In the genomic region with DNA sequence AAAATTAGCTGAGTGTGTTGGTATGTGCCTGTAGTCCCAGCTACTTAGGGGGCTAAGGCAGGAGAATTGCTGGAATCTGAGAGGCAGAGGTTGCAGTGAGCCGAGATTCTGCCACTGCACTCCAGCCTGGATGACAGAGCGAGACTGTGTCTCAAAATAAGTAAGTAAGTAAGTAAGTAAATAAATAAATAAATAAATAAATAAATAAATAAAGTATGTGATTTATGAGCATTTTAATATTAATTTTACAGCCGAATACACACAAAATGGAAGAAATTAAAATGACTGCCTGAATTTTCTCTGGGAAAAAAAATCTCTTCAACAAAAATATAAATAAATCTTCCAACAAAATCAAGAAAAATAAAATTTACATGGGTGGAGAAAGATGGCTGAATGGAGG, we compare ENCODE assay signal across 1 cellular context.
A peak's percentile ranks its signal among the peaks of the same experiment; 100 is the strongest.
TF ChIP-seq lines count a peak whose summit lies in the region.

No MANE protein-coding gene starts in this region.

TF ChIP-seq in HEK293, 187 proteins besides CTCF, POLR2A, EP300 and RAD21 (continued from another document):
- TF ChIP-seq, protein P1, sequence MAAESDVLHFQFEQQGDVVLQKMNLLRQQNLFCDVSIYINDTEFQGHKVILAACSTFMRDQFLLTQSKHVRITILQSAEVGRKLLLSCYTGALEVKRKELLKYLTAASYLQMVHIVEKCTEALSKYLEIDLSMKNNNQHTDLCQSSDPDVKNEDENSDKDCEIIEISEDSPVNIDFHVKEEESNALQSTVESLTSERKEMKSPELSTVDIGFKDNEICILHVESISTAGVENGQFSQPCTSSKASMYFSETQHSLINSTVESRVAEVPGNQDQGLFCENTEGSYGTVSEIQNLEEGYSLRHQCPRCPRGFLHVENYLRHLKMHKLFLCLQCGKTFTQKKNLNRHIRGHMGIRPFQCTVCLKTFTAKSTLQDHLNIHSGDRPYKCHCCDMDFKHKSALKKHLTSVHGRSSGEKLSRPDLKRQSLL (tag by site-specific recombination; IDR thresholded peaks at IDR 0.05), result no peak
- TF ChIP-seq ZNF426 (tag by site-specific recombination; IDR thresholded peaks at IDR 0.05), result peak; percentile 43
- no peak for TF ChIP-seq ZNF558 (tag by site-specific recombination; IDR thresholded peaks at IDR 0.05)
- TF ChIP-seq ZNF423 (tag by site-specific recombination; IDR thresholded peaks at IDR 0.05), result no peak
- peak; percentile 39; the same call in 1 of the 2 replicates for TF ChIP-seq ZNF623 (tag by site-specific recombination; IDR thresholded peaks at IDR 0.05)
- TF ChIP-seq, protein P2, sequence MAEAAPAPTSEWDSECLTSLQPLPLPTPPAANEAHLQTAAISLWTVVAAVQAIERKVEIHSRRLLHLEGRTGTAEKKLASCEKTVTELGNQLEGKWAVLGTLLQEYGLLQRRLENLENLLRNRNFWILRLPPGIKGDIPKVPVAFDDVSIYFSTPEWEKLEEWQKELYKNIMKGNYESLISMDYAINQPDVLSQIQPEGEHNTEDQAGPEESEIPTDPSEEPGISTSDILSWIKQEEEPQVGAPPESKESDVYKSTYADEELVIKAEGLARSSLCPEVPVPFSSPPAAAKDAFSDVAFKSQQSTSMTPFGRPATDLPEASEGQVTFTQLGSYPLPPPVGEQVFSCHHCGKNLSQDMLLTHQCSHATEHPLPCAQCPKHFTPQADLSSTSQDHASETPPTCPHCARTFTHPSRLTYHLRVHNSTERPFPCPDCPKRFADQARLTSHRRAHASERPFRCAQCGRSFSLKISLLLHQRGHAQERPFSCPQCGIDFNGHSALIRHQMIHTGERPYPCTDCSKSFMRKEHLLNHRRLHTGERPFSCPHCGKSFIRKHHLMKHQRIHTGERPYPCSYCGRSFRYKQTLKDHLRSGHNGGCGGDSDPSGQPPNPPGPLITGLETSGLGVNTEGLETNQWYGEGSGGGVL (tag by site-specific recombination; IDR thresholded peaks at IDR 0.05), result no peak
- TF ChIP-seq HOXD13 (CRISPR knock-in tag; IDR thresholded peaks at IDR 0.05; ENCODE audit: borderline replicate concordance), result no peak
- TF ChIP-seq ZBTB21 (tag by site-specific recombination; IDR thresholded peaks at IDR 0.05), result no peak
- TF ChIP-seq, protein P3, sequence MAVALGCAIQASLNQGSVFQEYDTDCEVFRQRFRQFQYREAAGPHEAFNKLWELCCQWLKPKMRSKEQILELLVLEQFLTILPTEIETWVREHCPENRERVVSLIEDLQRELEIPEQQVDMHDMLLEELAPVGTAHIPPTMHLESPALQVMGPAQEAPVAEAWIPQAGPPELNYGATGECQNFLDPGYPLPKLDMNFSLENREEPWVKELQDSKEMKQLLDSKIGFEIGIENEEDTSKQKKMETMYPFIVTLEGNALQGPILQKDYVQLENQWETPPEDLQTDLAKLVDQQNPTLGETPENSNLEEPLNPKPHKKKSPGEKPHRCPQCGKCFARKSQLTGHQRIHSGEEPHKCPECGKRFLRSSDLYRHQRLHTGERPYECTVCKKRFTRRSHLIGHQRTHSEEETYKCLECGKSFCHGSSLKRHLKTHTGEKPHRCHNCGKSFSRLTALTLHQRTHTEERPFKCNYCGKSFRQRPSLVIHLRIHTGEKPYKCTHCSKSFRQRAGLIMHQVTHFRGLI (tag by site-specific recombination; IDR thresholded peaks at IDR 0.05), result no peak
- TF ChIP-seq ZNF670 (tag by site-specific recombination; IDR thresholded peaks at IDR 0.05; ENCODE audit: low read depth), result no peak
- TF ChIP-seq ZNF248 (tag by site-specific recombination; IDR thresholded peaks at IDR 0.05), result no peak
- no peak for TF ChIP-seq GLIS1 (tag by site-specific recombination; IDR thresholded peaks at IDR 0.05)
- no peak for TF ChIP-seq ZNF169 (tag by site-specific recombination; IDR thresholded peaks at IDR 0.05)
- TF ChIP-seq, protein P4, sequence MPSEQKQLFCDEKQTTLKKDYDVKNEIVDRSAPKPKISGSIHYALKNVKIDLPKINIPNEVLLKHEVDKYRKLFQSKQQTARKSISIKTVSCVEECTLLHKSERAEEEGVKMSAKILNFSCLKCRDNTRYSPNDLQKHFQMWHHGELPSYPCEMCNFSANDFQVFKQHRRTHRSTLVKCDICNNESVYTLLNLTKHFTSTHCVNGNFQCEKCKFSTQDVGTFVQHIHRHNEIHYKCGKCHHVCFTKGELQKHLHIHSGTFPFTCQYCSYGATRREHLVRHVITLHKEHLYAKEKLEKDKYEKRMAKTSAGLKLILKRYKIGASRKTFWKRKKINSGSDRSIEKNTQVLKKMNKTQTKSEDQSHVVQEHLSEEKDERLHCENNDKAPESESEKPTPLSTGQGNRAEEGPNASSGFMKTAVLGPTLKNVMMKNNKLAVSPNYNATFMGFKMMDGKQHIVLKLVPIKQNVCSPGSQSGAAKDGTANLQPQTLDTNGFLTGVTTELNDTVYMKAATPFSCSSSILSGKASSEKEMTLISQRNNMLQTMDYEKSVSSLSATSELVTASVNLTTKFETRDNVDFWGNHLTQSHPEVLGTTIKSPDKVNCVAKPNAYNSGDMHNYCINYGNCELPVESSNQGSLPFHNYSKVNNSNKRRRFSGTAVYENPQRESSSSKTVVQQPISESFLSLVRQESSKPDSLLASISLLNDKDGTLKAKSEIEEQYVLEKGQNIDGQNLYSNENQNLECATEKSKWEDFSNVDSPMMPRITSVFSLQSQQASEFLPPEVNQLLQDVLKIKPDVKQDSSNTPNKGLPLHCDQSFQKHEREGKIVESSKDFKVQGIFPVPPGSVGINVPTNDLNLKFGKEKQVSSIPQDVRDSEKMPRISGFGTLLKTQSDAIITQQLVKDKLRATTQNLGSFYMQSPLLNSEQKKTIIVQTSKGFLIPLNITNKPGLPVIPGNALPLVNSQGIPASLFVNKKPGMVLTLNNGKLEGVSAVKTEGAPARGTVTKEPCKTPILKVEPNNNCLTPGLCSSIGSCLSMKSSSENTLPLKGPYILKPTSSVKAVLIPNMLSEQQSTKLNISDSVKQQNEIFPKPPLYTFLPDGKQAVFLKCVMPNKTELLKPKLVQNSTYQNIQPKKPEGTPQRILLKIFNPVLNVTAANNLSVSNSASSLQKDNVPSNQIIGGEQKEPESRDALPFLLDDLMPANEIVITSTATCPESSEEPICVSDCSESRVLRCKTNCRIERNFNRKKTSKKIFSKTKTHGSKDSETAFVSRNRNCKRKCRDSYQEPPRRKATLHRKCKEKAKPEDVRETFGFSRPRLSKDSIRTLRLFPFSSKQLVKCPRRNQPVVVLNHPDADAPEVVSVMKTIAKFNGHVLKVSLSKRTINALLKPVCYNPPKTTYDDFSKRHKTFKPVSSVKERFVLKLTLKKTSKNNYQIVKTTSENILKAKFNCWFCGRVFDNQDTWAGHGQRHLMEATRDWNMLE (tag by site-specific recombination; conservative IDR thresholded peaks at IDR 0.05; ENCODE audit: low read depth), result peak; percentile 51; the same call in 1 of the 2 replicates
- TF ChIP-seq ZNF510 (tag by site-specific recombination; IDR thresholded peaks at IDR 0.05; ENCODE audit: insufficient replicate concordance), result no peak
- TF ChIP-seq SP7 (tag by site-specific recombination; IDR thresholded peaks at IDR 0.05), result no peak
- no peak for TF ChIP-seq ZSCAN30 (tag by site-specific recombination; IDR thresholded peaks at IDR 0.05)
- peak; percentile 48; the same call in 1 of the 2 replicates for TF ChIP-seq ZNF140 (tag by site-specific recombination; IDR thresholded peaks at IDR 0.05)
- no peak for TF ChIP-seq ZNF266 (tag by site-specific recombination; IDR thresholded peaks at IDR 0.05; ENCODE audit: low read depth)
